In the genomic region with DNA sequence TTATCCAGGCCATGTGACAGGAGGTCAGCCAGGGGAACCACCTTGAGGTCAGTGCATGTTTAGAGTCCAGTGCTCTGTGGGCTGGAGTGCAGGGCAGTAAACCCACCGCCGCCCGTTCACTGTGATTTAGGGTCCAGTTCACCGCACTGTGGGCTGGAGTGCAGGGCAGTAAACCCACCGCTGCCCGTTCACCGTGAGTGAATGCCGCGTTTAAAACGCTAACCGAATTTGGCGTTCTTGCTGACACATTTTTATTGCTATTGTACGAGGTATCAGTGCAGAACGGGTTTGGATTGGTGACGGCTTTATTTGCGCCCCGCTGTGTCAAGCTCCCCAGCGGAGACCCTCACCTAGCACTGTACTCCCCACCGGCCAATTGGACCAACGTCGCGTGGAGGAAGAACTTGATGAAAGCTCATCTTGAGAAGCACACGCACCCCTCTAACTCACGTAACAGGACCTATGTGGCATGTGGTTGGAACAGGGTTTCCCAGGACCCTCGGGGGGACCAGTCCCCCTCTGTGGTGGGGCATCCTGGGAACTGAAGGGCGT, we compare ENCODE assay signal across 16 cellular contexts. TPM values are rescaled to one million over a fixed set of nuclear protein-coding genes. Genes with fewer than 3 reads are reported as not detected.
DNase-seq lines count a peak whose midpoint lies in the region; ATAC-seq lines count a peak whose summit lies in the region.
"Had no signal": no experiment of that assay in that cellular context is flagged by ENCODE, and none has a peak within 500 bp of the region (broad histone marks: within the 10 kb centered on the region; RNA-seq: fewer than 3 reads in every experiment).

No MANE protein-coding gene starts in this region.

- intact Hi-C loops in left ventricle myocardium superior (cut with micrococcal nuclease) = loop anchor here (5.0 kb wide), 1 partner anchor 281 kb away; no protein-coding TSS in a partner anchor
- intact Hi-C loops in Right ventricle myocardium inferior (cut with DNase I) = no loop called here
- intact Hi-C loops in dendritic cell treated with granulocyte-macrophage colony-stimulating factor and Interleukin-4, amounts not matched to agents 40 ng/mL and 50 ng/mL, for 4 days (cut with micrococcal nuclease) = loop anchor here (2.0 kb wide), 1 partner anchor 129 kb away; no protein-coding TSS in a partner anchor
- intact Hi-C loops in posterior vena cava (cut with DNase I) = loop anchor here in 1 of 2 donors (2.0 kb wide), 1 partner anchor 131 kb away; no protein-coding TSS in a partner anchor

- peaks cover 41% of the 10 kb centered on the region for H3K27me3 Mint-ChIP-seq in dendritic cell treated with granulocyte-macrophage colony-stimulating factor and Interleukin-4, amounts not matched to agents 40 ng/mL and 50 ng/mL, for 4 days

- DNase-seq in left ventricle myocardium superior (peak; percentile 18), Right ventricle myocardium inferior (ENCODE audit: missing footprints) (no peak), posterior vena cava (ENCODE audit: low spot score) (peak; percentile 66), NCI-H345 treated with DMSO at 0.1 percent for 48 hours (lab: John Stamatoyannopoulos, UW; ENCODE audit: unreplicated experiment) (no peak), AG20443 (ENCODE audit: low spot score) (no peak)
- DNase-seq: BE2C; CD8-positive, alpha-beta memory T cell; HFFc6; KBM-7; NCI-H1417 treated with DMSO at 0.1 percent for 48 hours; NCI-H187 treated with DMSO at 0.1 percent for 48 hours; NCI-H2227 treated with DMSO at 0.1 percent for 48 hours; NCI-H526; PC-3 had no signal

- ATAC-seq in left ventricle myocardium superior = no peak
- no peak for ATAC-seq in Right ventricle myocardium inferior
- no peak for ATAC-seq in GM21529 (IDR thresholded peaks at IDR 0.05; ENCODE audit: unreplicated experiment)
- ATAC-seq: PC-3 had no signal

- no peaks in the 10 kb centered on the region for H3K9me3 Mint-ChIP-seq in dendritic cell treated with granulocyte-macrophage colony-stimulating factor and Interleukin-4, amounts not matched to agents 40 ng/mL and 50 ng/mL, for 4 days
- H3K9me3 Mint-ChIP-seq: HFFc6 had no signal

- H3K4me3 Mint-ChIP-seq in dendritic cell treated with granulocyte-macrophage colony-stimulating factor and Interleukin-4, amounts not matched to agents 40 ng/mL and 50 ng/mL, for 4 days = no peak overlapping the region
- H3K4me3 Mint-ChIP-seq: HFFc6 had no signal

- no peaks in the 10 kb centered on the region for H3K36me3 Mint-ChIP-seq in dendritic cell treated with granulocyte-macrophage colony-stimulating factor and Interleukin-4, amounts not matched to agents 40 ng/mL and 50 ng/mL, for 4 days (ENCODE audit: low read depth)

- H3K4me1 Mint-ChIP-seq in dendritic cell treated with granulocyte-macrophage colony-stimulating factor and Interleukin-4, amounts not matched to agents 40 ng/mL and 50 ng/mL, for 4 days (ENCODE audit: low read depth) = peaks cover 28% of the 10 kb centered on the region

- peak overlapping the region; percentile 42 for H3K27ac Mint-ChIP-seq in dendritic cell treated with granulocyte-macrophage colony-stimulating factor and Interleukin-4, amounts not matched to agents 40 ng/mL and 50 ng/mL, for 4 days
- H3K27ac Mint-ChIP-seq: HFFc6 had no signal

RNA-seq across cellular contexts. Expression of gene C13orf46, which starts 27.9 kb away (rescaled TPM):
- total RNA-seq in left ventricle myocardium superior (0.37 TPM), Right ventricle myocardium inferior (0.32 TPM), posterior vena cava (1 to 10 TPM; 1.2 to 1.9 TPM)

Comparison
In these comparisons a context has a peak if more than half of its experiments do, and no peak if none do; other contexts are left out.
1. DNase-seq: peak in left ventricle myocardium superior (single experiment) and posterior vena cava (single experiment); none in Right ventricle myocardium inferior (single experiment), NCI-H345 treated with DMSO at 0.1 percent for 48 hours (single experiment) and AG20443 (single experiment).